ENCODE assay signal across 18 cellular contexts in the genomic region with DNA sequence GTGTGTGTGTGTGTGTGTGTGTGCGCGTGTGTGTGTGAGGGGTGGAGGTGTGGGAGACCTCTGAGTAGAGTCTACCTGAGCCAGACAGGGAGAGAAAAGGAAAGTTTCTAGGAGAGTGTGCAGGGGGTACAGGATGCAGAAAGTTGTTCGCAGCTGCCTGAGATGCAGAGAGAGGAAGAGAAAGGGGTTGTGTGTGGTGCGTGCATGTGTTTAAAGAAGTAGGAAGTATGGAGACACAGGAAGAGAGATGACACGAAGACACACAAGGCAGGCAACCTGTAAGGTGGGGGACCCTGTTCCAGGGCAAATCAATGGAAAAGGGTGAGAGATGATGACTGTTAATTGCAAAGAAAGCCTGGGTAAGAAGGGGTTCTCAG. TPM values are rescaled to one million over a fixed set of nuclear protein-coding genes. Genes with fewer than 3 reads are reported as not detected.
DNase-seq lines count a peak whose midpoint lies in the region; ATAC-seq, FAIRE-seq and TF ChIP-seq lines count a peak whose summit lies in the region.
"Had no signal": no experiment of that assay in that cellular context is flagged by ENCODE, and none has a peak within 500 bp of the region (broad histone marks: within the 10 kb centered on the region; RNA-seq: fewer than 3 reads in every experiment).

No MANE protein-coding gene starts in this region.

- no peaks in the 10 kb centered on the region for H3K79me2 ChIP-seq in K562 (ENCODE audit: control insufficient read depth, insufficient read depth, low read length)

- BruUV-seq in K562 (replicated peaks; lab: Mats Ljungman, UMichigan): no TSS peak

- intact Hi-C loops in K562 (cut with micrococcal nuclease): no loop called here

- no peak overlapping the region for H3K4me3 ChIP-seq in BLaER1 treated with 17β-estradiol and CSF1 and Interleukin-3, amounts not matched to agents 10 nM and 100 nM
- no peak overlapping the region for H3K4me3 ChIP-seq in GM12864 (ENCODE audit: low read depth, low read length)
- no peak overlapping the region for H3K4me3 ChIP-seq in NB4 (ENCODE audit: low read depth, low read length)
- no peak overlapping the region for H3K4me3 ChIP-seq in K562
- no peak overlapping the region for H3K4me3 ChIP-seq in foreskin fibroblast (ENCODE audit: low read depth in 1 of 2, low read length in 2 of 2)
- H3K4me3 ChIP-seq: right atrium auricular region had no signal

- H3K36me3 ChIP-seq in BLaER1 treated with 17β-estradiol and CSF1 and Interleukin-3, amounts not matched to agents 10 nM and 100 nM: no peaks in the 10 kb centered on the region
- H3K36me3 ChIP-seq in K562 (ENCODE audit: control insufficient read depth, insufficient read depth, low read length): no peaks in the 10 kb centered on the region
- H3K36me3 ChIP-seq: right atrium auricular region had no signal

- DNase-seq in GM12864 (ENCODE audit: low read depth) (peak; percentile 30), NB4 (ENCODE audit: low read depth) (peak; percentile 31), K562 (ENCODE audit: extremely low read depth in 1 of 4, low spot score in 3 of 4) (no peak), NCI-H526 treated with DMSO at 0.1 percent for 48 hours (lab: John Stamatoyannopoulos, UW) (no peak), HTR-8/SVneo (ENCODE audit: insufficient read length, low spot score) (no peak), NCI-H82 (lab: John Stamatoyannopoulos, UW) (no peak), foreskin fibroblast (no peak)
- DNase-seq: central memory CD4-positive, alpha-beta T cell; EL; HCEC 1CT; left cardiac atrium; NCI-H345; T-helper 9 cell had no signal

- TF ChIP-seq CTCF in GM12864 (IDR thresholded peaks at IDR 0.05; ENCODE audit: low read depth, low read length, missing control alignments): no peak
- no peak for TF ChIP-seq CTCF in NB4 (IDR thresholded peaks at IDR 0.05; ENCODE audit: low read depth, low read length)
- TF ChIP-seq CTCF in K562 (IDR thresholded peaks at IDR 0.05 in 2 of 3, conservative IDR thresholded peaks at IDR 0.05 in 1 of 3; ENCODE audit: insufficient read depth in 2 of 3, low read depth in 1 of 3, low read length in 3 of 3): no peak
- TF ChIP-seq CTCF in foreskin fibroblast (IDR thresholded peaks at IDR 0.05; ENCODE audit: low read depth, low read length): no peak

- TF ChIP-seq EP300 in K562 (IDR thresholded peaks at IDR 0.05; ENCODE audit: low read length): no peak

- no peak overlapping the region for H3K9ac ChIP-seq in BLaER1 treated with 17β-estradiol and CSF1 and Interleukin-3, amounts not matched to agents 10 nM and 100 nM
- no peak overlapping the region for H3K9ac ChIP-seq in K562 (ENCODE audit: insufficient read depth in 1 of 2, low read depth in 2 of 2, low read length in 2 of 2)

- peaks cover 27 to 37% (median 32%) of the 10 kb centered on the region in 10 experiments for H3K4me1 ChIP-seq in BLaER1 treated with 17β-estradiol and CSF1 and Interleukin-3, amounts not matched to agents 10 nM and 100 nM
- H3K4me1 ChIP-seq in K562 (replicated peaks in 1 of 2; ENCODE audit: control insufficient read depth in 2 of 2, insufficient read depth in 2 of 2, low read length in 2 of 2): peaks cover 5 to 30% of the 10 kb centered on the region in 2 experiments; a peak in 3 of 5 replicates
- H3K4me1 ChIP-seq: right atrium auricular region had no signal

- peaks cover 0 to 18% (median 0%) of the 10 kb centered on the region in 11 experiments; a peak in 4 of 22 replicates for H4K20me1 ChIP-seq in BLaER1 treated with 17β-estradiol and CSF1 and Interleukin-3, amounts not matched to agents 10 nM and 100 nM
- no peaks in the 10 kb centered on the region for H4K20me1 ChIP-seq in K562 (replicated peaks; ENCODE audit: control insufficient read depth, insufficient read depth, low read length)

- no peak for ATAC-seq in K562

- FAIRE-seq in K562 (lab: Jason Lieb, UNC) (no peak), HTR-8/SVneo (lab: Jason Lieb, UNC) (no peak)
- FAIRE-seq: RCC 7860 had no signal

- CTCF ChIA-PET in K562 (lab: Yijun Ruan, JAX; ENCODE audit: low intra/inter-chr PET ratio): no interaction called here

- peak overlapping the region; percentile 62 to 85 (median 71) for H3K4me2 ChIP-seq in BLaER1 treated with 17β-estradiol and CSF1 and Interleukin-3, amounts not matched to agents 10 nM and 100 nM
- H3K4me2 ChIP-seq in K562 (ENCODE audit: insufficient read depth, low read length): no peak overlapping the region

- H3K9me1 ChIP-seq in K562 (ENCODE audit: control insufficient read depth, insufficient read depth, low read length): no peaks in the 10 kb centered on the region

- TF ChIP-seq POLR2A in NB4 (IDR thresholded peaks at IDR 0.05; ENCODE audit: extremely low read depth, insufficient read length): no peak
- TF ChIP-seq POLR2A in K562 (conservative IDR thresholded peaks at IDR 0.05): no peak

- in situ Hi-C loops in K562 (cut with MboI): no loop called here

- H3K27ac ChIP-seq in BLaER1 treated with 17β-estradiol and CSF1 and Interleukin-3, amounts not matched to agents 10 nM and 100 nM: no peak overlapping the region
- no peak overlapping the region for H3K27ac ChIP-seq in K562 (ENCODE audit: extremely low read depth, low read depth, low read length)
- H3K27ac ChIP-seq: epithelial cell of prostate, right atrium auricular region had no signal

- POLR2A ChIA-PET in K562 (lab: Yijun Ruan, JAX): interaction anchor here (0.5 to 1.1 kb wide), 2 partner anchors 9 to 548 kb away, joined by 3 to 9 read pairs; a partner anchor contains a TSS

- H3K9me3 ChIP-seq in BLaER1 treated with 17β-estradiol and CSF1 and Interleukin-3, amounts not matched to agents 10 nM and 100 nM (replicated peaks in 1 of 11): no peaks in the 10 kb centered on the region
- no peaks in the 10 kb centered on the region for H3K9me3 ChIP-seq in K562 (replicated peaks; ENCODE audit: control insufficient read depth, insufficient read depth, low read depth, low read length)
- H3K9me3 ChIP-seq: right atrium auricular region had no signal

- no peak for TF ChIP-seq RAD21 in K562 (CRISPR knock-in tag; conservative IDR thresholded peaks at IDR 0.05 in 1 of 2, IDR thresholded peaks at IDR 0.05 in 1 of 2)

- peaks cover 0 to 43% (median 23%) of the 10 kb centered on the region in 11 experiments; a peak in 18 of 22 replicates for H3K27me3 ChIP-seq in BLaER1 treated with 17β-estradiol and CSF1 and Interleukin-3, amounts not matched to agents 10 nM and 100 nM
- H3K27me3 ChIP-seq in K562 (ENCODE audit: control insufficient read depth in 2 of 2, insufficient read depth in 2 of 2, low read length in 2 of 2): no peaks in the 10 kb centered on the region
- H3K27me3 ChIP-seq: right atrium auricular region had no signal

- 43% methylated on average over 3 of the region's 5 CpGs for WGBS in K562 (ENCODE audit: insufficient coverage, low coverage, missing lambda C conversion rate)

- peak overlapping the region; percentile 9; the same call in 1 of the 2 replicates for H2AFZ ChIP-seq in K562 (ENCODE audit: low read depth, low read length)

TF ChIP-seq in K562, 482 proteins besides CTCF, POLR2A, EP300 and RAD21:
- TF ChIP-seq STAT5B (CRISPR knock-in tag; IDR thresholded peaks at IDR 0.05) (no peak), ZNF239 (CRISPR knock-in tag; IDR thresholded peaks at IDR 0.05) (no peak)

RNA-seq across cellular contexts. Expression of a gene that starts 52.2 kb away (rescaled TPM):
- 0.09 TPM in 1 of 2 replicates, not detected in the other for total RNA-seq in K562 (2011; cell fraction: chromatin; rRNA removed; ENCODE audit: low replicate concordance)
- total RNA-seq in K562 (2011; cell fraction: nucleolus; rRNA removed): 0.17 TPM in 1 of 2 replicates, not detected in the other
- total RNA-seq in K562 (2011; cell fraction: nucleoplasm; rRNA removed): not detected in 2 replicates
- total RNA-seq in K562 (2014; rRNA removed) (not detected in 2 replicates), K562 (2014; rRNA removed; fragmentation: Illumina TruSeq; extraction: Trizol) (0.03 and 0.04 TPM in 2 replicates), K562 (2015; rRNA removed; fragmentation: Illumina TruSeq; extraction: Trizol) (0.15 and 0.25 TPM in 2 replicates), K562 (2021) (0.09 TPM in 2 replicates)
- polyA plus RNA-seq in K562 (2011; rRNA removed) (0.04 TPM in 2 replicates), K562 (2014; fragmentation: Illumina TruSeq; extraction: Trizol) (0.03 and 0.07 TPM in 2 replicates), K562 (2014; fragmentation: Nextera tagmentation; extraction: Ambion mirVana) (not detected), K562 (2014; rRNA removed) (0.04 and 0.11 TPM in 2 replicates)
- 0.01 and 0.12 TPM in 2 replicates for polyA plus RNA-seq in K562 (2011; cell fraction: cytosol; rRNA removed)
- 0.10 TPM in 1 of 2 replicates, not detected in the other for polyA plus RNA-seq in K562 (2011; cell fraction: nucleus; rRNA removed)
- polyA plus RNA-seq in K562 (2012): 0.40 and 0.58 TPM in 2 replicates
- polyA minus RNA-seq in K562 (2011; rRNA and poly(A)+ RNA removed): 0.18 TPM in 1 of 2 replicates, not detected in the other
- polyA minus RNA-seq in K562 (2011; cell fraction: cytosol; rRNA and poly(A)+ RNA removed): 0.19 TPM in 1 of 2 replicates, not detected in the other
- polyA minus RNA-seq in K562 (2011; cell fraction: nucleus; rRNA and poly(A)+ RNA removed): under 0.01 and 0.11 TPM in 2 replicates
- total RNA-seq: HT1080 had no signal

Comparison
In these comparisons a context has a peak if more than half of its experiments do, and no peak if none do; other contexts are left out.
1. DNase-seq: peak in GM12864 (single experiment) and NB4 (single experiment); none in K562 (0 of 4), NCI-H526 treated with DMSO at 0.1 percent for 48 hours (single experiment), HTR-8/SVneo (single experiment), NCI-H82 (single experiment) and foreskin fibroblast (0 of 2).